8 cellular contexts compared by ENCODE assay signal in the genomic region with DNA sequence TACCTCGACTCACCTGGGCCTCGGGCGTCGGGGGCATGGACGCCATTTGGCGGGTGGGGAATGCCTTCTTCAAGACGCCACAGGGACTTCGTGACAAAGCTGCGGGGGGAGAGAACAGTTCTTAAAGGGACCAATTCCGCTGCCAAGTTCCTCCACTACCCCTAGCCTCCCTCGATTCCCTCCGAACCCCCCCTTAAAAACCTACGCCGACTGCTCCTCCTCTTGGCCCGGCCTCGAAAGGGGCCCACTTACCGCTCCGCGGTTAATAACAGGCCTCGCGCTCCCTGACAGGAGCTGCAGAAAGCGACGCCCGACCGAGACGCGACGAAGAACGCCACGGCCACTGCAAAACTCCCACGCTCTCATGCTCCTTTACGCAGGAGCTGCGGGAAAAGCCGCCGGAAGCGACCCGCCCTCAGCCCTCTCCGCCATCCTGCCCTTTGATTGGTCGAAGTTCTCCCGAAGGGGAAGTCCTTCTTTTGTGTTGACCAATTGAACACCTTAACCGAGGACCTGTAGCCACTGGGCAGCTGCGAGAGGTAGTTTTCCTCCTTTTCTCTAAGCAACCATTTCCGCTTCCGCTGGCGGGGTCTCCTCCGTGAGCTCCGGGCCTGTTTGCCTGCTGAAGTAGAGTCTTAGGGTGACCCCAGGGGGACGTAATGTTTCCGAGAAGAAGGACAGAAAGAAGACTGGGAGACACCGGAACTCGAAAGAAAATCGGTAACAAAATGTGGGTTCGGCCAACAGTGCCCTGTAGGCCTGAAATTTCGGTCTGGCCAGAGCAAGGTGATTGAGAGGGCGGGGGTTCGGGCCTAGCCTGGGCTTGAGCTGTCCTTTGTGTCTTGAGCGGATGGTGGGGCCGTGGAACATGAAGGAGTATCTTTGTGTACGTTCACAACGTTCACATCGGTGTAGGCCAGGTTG. TPM values are rescaled to one million over a fixed set of nuclear protein-coding genes. Genes with fewer than 3 reads are reported as not detected.
A peak's percentile ranks its signal among the peaks of the same experiment; 100 is the strongest.
DNase-seq lines count a peak whose midpoint lies in the region; ATAC-seq and TF ChIP-seq lines count a peak whose summit lies in the region.

NAA60 (plus strand) TSS at position 573 of the 924 bp plus-strand sequence. CDS start 32,548 bp downstream, outside the sequence.
A gene with protein sequence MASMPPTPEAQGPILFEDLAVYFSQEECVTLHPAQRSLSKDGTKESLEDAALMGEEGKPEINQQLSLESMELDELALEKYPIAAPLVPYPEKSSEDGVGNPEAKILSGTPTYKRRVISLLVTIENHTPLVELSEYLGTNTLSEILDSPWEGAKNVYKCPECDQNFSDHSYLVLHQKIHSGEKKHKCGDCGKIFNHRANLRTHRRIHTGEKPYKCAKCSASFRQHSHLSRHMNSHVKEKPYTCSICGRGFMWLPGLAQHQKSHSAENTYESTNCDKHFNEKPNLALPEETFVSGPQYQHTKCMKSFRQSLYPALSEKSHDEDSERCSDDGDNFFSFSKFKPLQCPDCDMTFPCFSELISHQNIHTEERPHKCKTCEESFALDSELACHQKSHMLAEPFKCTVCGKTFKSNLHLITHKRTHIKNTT (minus strand): TSS at position 397 of the 924 bp plus-strand sequence. CDS start 351 bp downstream, at position 46.

- H3K36me3 Mint-ChIP-seq in CD14-positive monocyte, result peaks cover 19 to 42% of the 10 kb centered on the region in 2 donors
- H3K36me3 Mint-ChIP-seq in activated T-cell treated with anti-CD3 and anti-CD28 coated beads, Interleukin-2, amount 50 U/mL, for 24 hours (ENCODE audit: low read depth), result peaks cover 69% of the 10 kb centered on the region

- H4K20me1 ChIP-seq in OCI-LY3 (ENCODE audit: insufficient read depth, low read length), result no peaks in the 10 kb centered on the region

- peak within 1 kb of the TSS; percentile 59 for H3K27ac ChIP-seq in OCI-LY3 (ENCODE audit: low read length)
- peak within 1 kb of the TSS; percentile 63 to 84 for H3K27ac ChIP-seq in esophagus (ENCODE audit: low read depth in 2 of 2, low read length in 1 of 2)
- peak within 1 kb of the TSS; percentile 80 to 82 for H3K27ac ChIP-seq in mucosa of rectum (ENCODE audit: low read depth in 2 of 2, low read length in 2 of 2)

- peaks cover 11% of the 10 kb centered on the region for H3K4me1 Mint-ChIP-seq in CD14-positive monocyte
- peaks cover 31% of the 10 kb centered on the region for H3K4me1 Mint-ChIP-seq in activated T-cell treated with anti-CD3 and anti-CD28 coated beads, Interleukin-2, amount 50 U/mL, for 24 hours (ENCODE audit: low read depth)

- TF ChIP-seq CTCF in CD14-positive monocyte (IDR thresholded peaks at IDR 0.05) (no peak), OCI-LY3 (IDR thresholded peaks at IDR 0.05; ENCODE audit: low read depth, low read length) (no peak)

- no peaks in the 10 kb centered on the region for H3K27me3 ChIP-seq in OCI-LY3 (ENCODE audit: low read depth, low read length)
- H3K27me3 ChIP-seq in esophagus (ENCODE audit: control insufficient read depth in 1 of 2, insufficient read depth in 2 of 2, low read length in 2 of 2), result no peaks in the 10 kb centered on the region
- no peaks in the 10 kb centered on the region for H3K27me3 ChIP-seq in mucosa of rectum (ENCODE audit: control insufficient read depth in 2 of 2, insufficient read depth in 2 of 2, low read length in 2 of 2)

- peak; percentile 87 for DNase-seq in CD14-positive monocyte (ENCODE audit: low spot score)
- peak; percentile 79 for DNase-seq in HPDE6-E6E7 (ENCODE audit: extremely low spot score)
- peak; percentile 77 for DNase-seq in activated T-cell treated with anti-CD3 and anti-CD28 coated beads, Interleukin-2, amount 50 U/mL, for 24 hours
- DNase-seq in stimulated activated CD8-positive, alpha-beta memory T cell treated with anti-CD3 and anti-CD28 coated beads, Interleukin-4, amount 100 ng/mL, for 48 hours, result peak; percentile 81

- H3K27me3 Mint-ChIP-seq in CD14-positive monocyte (ENCODE audit: low read depth in 3 of 3), result peaks cover 3 to 9% (median 5%) of the 10 kb centered on the region in 3 donors
- H3K27me3 Mint-ChIP-seq in activated T-cell treated with anti-CD3 and anti-CD28 coated beads, Interleukin-2, amount 50 U/mL, for 24 hours, result no peaks in the 10 kb centered on the region

- peak within 1 kb of the TSS; percentile 80 for H2AFZ ChIP-seq in OCI-LY3 (ENCODE audit: low read depth, low read length)

- H3K36me3 ChIP-seq in OCI-LY3 (replicated peaks; ENCODE audit: low read depth, low read length) (peaks cover 23% of the 10 kb centered on the region), esophagus (ENCODE audit: control insufficient read depth in 2 of 2, insufficient read depth in 2 of 2, low read length in 1 of 2) (peaks cover 0 to under 1% of the 10 kb centered on the region in 2 donors), mucosa of rectum (ENCODE audit: control insufficient read depth in 2 of 2, insufficient read depth in 2 of 2, low read length in 2 of 2) (peaks cover 0 to 7% of the 10 kb centered on the region in 2 donors)

- peaks cover 23 to 59% (median 55%) of the 10 kb centered on the region in 7 donors for H3K9me3 Mint-ChIP-seq in CD14-positive monocyte
- H3K9me3 Mint-ChIP-seq in activated T-cell treated with anti-CD3 and anti-CD28 coated beads, Interleukin-2, amount 50 U/mL, for 24 hours, result peaks cover 16% of the 10 kb centered on the region

- ATAC-seq in GM19438 (IDR thresholded peaks at IDR 0.05; ENCODE audit: low read depth, unreplicated experiment), result peak; percentile 81

- peak within 1 kb of the TSS; percentile 99 for H3K4me3 ChIP-seq in OCI-LY3 (ENCODE audit: low read length)
- peak within 1 kb of the TSS; percentile 60 to 76 for H3K4me3 ChIP-seq in esophagus (ENCODE audit: low read depth in 1 of 2, low read length in 2 of 2)
- peak within 1 kb of the TSS; percentile 68 to 84 for H3K4me3 ChIP-seq in mucosa of rectum (ENCODE audit: low read length in 2 of 2)

- H3K4me2 ChIP-seq in OCI-LY3 (ENCODE audit: low read length), result peak within 1 kb of the TSS; percentile 78

- H3K9ac ChIP-seq in OCI-LY3 (ENCODE audit: low read length) (peak within 1 kb of the TSS; percentile 91), mucosa of rectum (ENCODE audit: low read depth in 1 of 2, low read length in 2 of 2) (peak within 1 kb of the TSS; percentile 73 to 77)

- H3K27ac Mint-ChIP-seq in CD14-positive monocyte, result peak within 1 kb of the TSS; percentile 84 to 99 (median 94)
- peak within 1 kb of the TSS; percentile 97 for H3K27ac Mint-ChIP-seq in activated T-cell treated with anti-CD3 and anti-CD28 coated beads, Interleukin-2, amount 50 U/mL, for 24 hours

- WGBS in esophagus, 2 donors, result 38 to 42% methylated on average over 61 of the region's 61 CpGs

- intact Hi-C loops in CD14-positive monocyte (cut with micrococcal nuclease), result loop anchor here (5.0 kb wide), 2 partner anchors 46 to 161 kb away; partner anchors contain the start of gene ZNF263 (in 1 of the 2)

- peak within 1 kb of the TSS; percentile 96 to 98 for H3K4me3 Mint-ChIP-seq in CD14-positive monocyte
- peak within 1 kb of the TSS; percentile 93 for H3K4me3 Mint-ChIP-seq in activated T-cell treated with anti-CD3 and anti-CD28 coated beads, Interleukin-2, amount 50 U/mL, for 24 hours

- H3K79me2 ChIP-seq in OCI-LY3 (ENCODE audit: low read length), result peaks cover 33% of the 10 kb centered on the region

- H3K9me3 ChIP-seq in OCI-LY3 (ENCODE audit: insufficient read depth, low read length) (no peaks in the 10 kb centered on the region), esophagus (ENCODE audit: control insufficient read depth in 2 of 2, insufficient read depth in 1 of 2, low read depth in 1 of 2, low read length in 1 of 2) (peaks cover 0 to 4% of the 10 kb centered on the region in 2 donors), mucosa of rectum (ENCODE audit: control insufficient read depth in 2 of 2, low read length in 2 of 2) (peaks cover 0 to 4% of the 10 kb centered on the region in 2 donors)

- H3K4me1 ChIP-seq in OCI-LY3 (ENCODE audit: low read length) (0 out of 2 replicates have a peak, but pooled peaks cover 5% of the 10 kb centered on the region), esophagus (ENCODE audit: control insufficient read depth in 2 of 2, insufficient read depth in 2 of 2, low read length in 1 of 2) (no peaks in the 10 kb centered on the region), mucosa of rectum (ENCODE audit: control insufficient read depth in 2 of 2, insufficient read depth in 2 of 2, low read length in 2 of 2) (peaks cover 8 to 12% of the 10 kb centered on the region in 2 donors)

RNA-seq across cellular contexts. Expression of gene NAA60, which starts in this region (rescaled TPM):
- polyA plus RNA-seq in CD14-positive monocyte, result 10 to 100 TPM; 29.7 to 48.8 TPM
- 10 to 100 TPM; 23.3 to 28.7 TPM for polyA plus RNA-seq in esophagus

RNA-seq across cellular contexts. Expression of the second gene that starts in this region (rescaled TPM):
- polyA plus RNA-seq in CD14-positive monocyte (1 to 10 TPM in 1 of 2 donors, under 1 TPM in 1; 0.98 to 1.0 TPM), esophagus (under 1 TPM; 0.49 to 0.53 TPM)

Comparison
In these comparisons a context has a peak if more than half of its experiments do, and no peak if none do; other contexts are left out.
1. Peak in every context shown above with its lines: DNase-seq, ATAC-seq, H3K4me3 ChIP-seq and H3K27ac ChIP-seq.